ENCODE assay signal across 10 cellular contexts in genomic region chr1:151009674-151010345, GRCh38. TPM values are rescaled to one million over a fixed set of nuclear protein-coding genes. Genes with fewer than 3 reads are reported as not detected.
A peak's percentile ranks its signal among the peaks of the same experiment; 100 is the strongest.
DNase-seq lines count a peak whose midpoint lies in the region; ATAC-seq and TF ChIP-seq lines count a peak whose summit lies in the region.
"Had no signal": no experiment of that assay in that cellular context is flagged by ENCODE, and none has a peak within 500 bp of the region (broad histone marks: within the 10 kb centered on the region; RNA-seq: fewer than 3 reads in every experiment).

No MANE protein-coding gene starts in this region.

- H3K9ac ChIP-seq in OCI-LY3 (ENCODE audit: low read length) (no peak overlapping the region), endodermal cell (ENCODE audit: extremely low read depth, low read length, poor library complexity, severe bottlenecking) (no peak overlapping the region)

- H3K79me2 ChIP-seq in DOHH2 (ENCODE audit: control insufficient read depth, low read length) (peaks cover 24% of the 10 kb centered on the region), OCI-LY3 (ENCODE audit: low read length) (peaks cover 14% of the 10 kb centered on the region; the same call in 1 of the 2 replicates)

- H3K27ac ChIP-seq in DOHH2 (ENCODE audit: low read depth, low read length): no peak overlapping the region
- H3K27ac ChIP-seq in OCI-LY3 (ENCODE audit: low read length): no peak overlapping the region
- no peak overlapping the region for H3K27ac ChIP-seq in endodermal cell (ENCODE audit: low read depth, low read length)
- peak overlapping the region; percentile 89 for H3K27ac ChIP-seq in psoas muscle

- TF ChIP-seq CTCF in DOHH2 (IDR thresholded peaks at IDR 0.05; ENCODE audit: low read depth, low read length, poor library complexity, severe bottlenecking) (no peak), OCI-LY3 (IDR thresholded peaks at IDR 0.05; ENCODE audit: low read depth, low read length) (no peak), endodermal cell (conservative IDR thresholded peaks at IDR 0.05) (no peak), psoas muscle (IDR thresholded peaks at IDR 0.05) (no peak)

- 0 out of 2 replicates have a peak, but pooled peaks cover 3% of the 10 kb centered on the region for H3K36me3 ChIP-seq in DOHH2 (ENCODE audit: control insufficient read depth, low read length)
- no peaks in the 10 kb centered on the region for H3K36me3 ChIP-seq in OCI-LY3 (replicated peaks; ENCODE audit: low read depth, low read length)
- no peaks in the 10 kb centered on the region for H3K36me3 ChIP-seq in endodermal cell (ENCODE audit: control insufficient read depth, insufficient read depth, low read length)
- H3K36me3 ChIP-seq in psoas muscle (ENCODE audit: insufficient read depth in 1 of 2, low read depth in 1 of 2): peaks cover 0 to 16% of the 10 kb centered on the region in 2 donors

- peak overlapping the region; percentile 90 for H3K4me2 ChIP-seq in DOHH2 (ENCODE audit: low read length)
- peak overlapping the region; percentile 85 for H3K4me2 ChIP-seq in OCI-LY3 (ENCODE audit: low read length)

- no peaks in the 10 kb centered on the region for H3K36me3 Mint-ChIP-seq in endodermal cell (ENCODE audit: low read depth)

- ATAC-seq in psoas muscle (no peak), HG03095 (IDR thresholded peaks at IDR 0.05; ENCODE audit: unreplicated experiment) (no peak), HG02623 (IDR thresholded peaks at IDR 0.05; ENCODE audit: unreplicated experiment) (no peak)

- intact Hi-C loops in psoas muscle (cut with DNase I): no loop called here

- H3F3A ChIP-seq in DOHH2 (ENCODE audit: control insufficient read depth, insufficient read depth): peaks cover 6% of the 10 kb centered on the region

- H4K20me1 ChIP-seq in DOHH2 (ENCODE audit: control insufficient read depth, insufficient read depth, low read depth, low read length) (no peaks in the 10 kb centered on the region), OCI-LY3 (ENCODE audit: insufficient read depth, low read length) (no peaks in the 10 kb centered on the region)

- no peaks in the 10 kb centered on the region for H3K9me2 ChIP-seq in DOHH2 (replicated peaks; ENCODE audit: control insufficient read depth, low read length)

- H3K4me1 Mint-ChIP-seq in endodermal cell: peaks cover 34% of the 10 kb centered on the region

- no peaks in the 10 kb centered on the region for H3K27me3 ChIP-seq in DOHH2 (ENCODE audit: control insufficient read depth, low read length)
- H3K27me3 ChIP-seq in OCI-LY3 (ENCODE audit: low read depth, low read length): no peaks in the 10 kb centered on the region
- no peaks in the 10 kb centered on the region for H3K27me3 ChIP-seq in endodermal cell (ENCODE audit: control insufficient read depth, insufficient read depth, low read length, poor library complexity, severe bottlenecking)
- no peaks in the 10 kb centered on the region for H3K27me3 ChIP-seq in psoas muscle (ENCODE audit: insufficient read depth in 3 of 3, low read length in 2 of 3)

- WGBS in endodermal cell (ENCODE audit: insufficient coverage in 1 of 2, insufficient read length in 1 of 2), 2 experiments: 91 to 97% methylated on average over 7 to 8 of the region's 8 CpGs
- WGBS in psoas muscle, 3 donors: 97% methylated on average over 8 of the region's 8 CpGs

- H3K9me3 ChIP-seq in DOHH2 (ENCODE audit: control insufficient read depth, insufficient read depth, low read length) (no peaks in the 10 kb centered on the region), OCI-LY3 (ENCODE audit: insufficient read depth, low read length) (no peaks in the 10 kb centered on the region), endodermal cell (ENCODE audit: control insufficient read depth, low read length) (no peaks in the 10 kb centered on the region), psoas muscle (no peaks in the 10 kb centered on the region)

- H3K4me3 Mint-ChIP-seq in endodermal cell: peak overlapping the region; percentile 98

- H3K4me3 ChIP-seq in DOHH2 (ENCODE audit: low read length) (peak overlapping the region; percentile 96), OCI-LY3 (ENCODE audit: low read length) (peak overlapping the region; percentile 90), endodermal cell (ENCODE audit: low read length) (peak overlapping the region; percentile 97), psoas muscle (peak overlapping the region; percentile 75)

- H3K27ac Mint-ChIP-seq in endodermal cell: no peak overlapping the region

- DNase-seq in endodermal cell (no peak), psoas muscle (no peak), DMS79 treated with DMSO at 0.1 percent for 48 hours (lab: John Stamatoyannopoulos, UW) (no peak), NCI-H446 (lab: John Stamatoyannopoulos, UW) (no peak)
- DNase-seq: NCI-H1930 had no signal

- no peaks in the 10 kb centered on the region for H3K9me3 Mint-ChIP-seq in endodermal cell

- H3K4me1 ChIP-seq in DOHH2 (ENCODE audit: control insufficient read depth, low read length) (peaks cover 41% of the 10 kb centered on the region), OCI-LY3 (ENCODE audit: low read length) (peaks cover 33% of the 10 kb centered on the region), endodermal cell (ENCODE audit: control insufficient read depth, insufficient read depth, low read length) (peaks cover 9% of the 10 kb centered on the region), psoas muscle (peaks cover 37% of the 10 kb centered on the region)

- H3K27me3 Mint-ChIP-seq in endodermal cell (ENCODE audit: insufficient read depth): no peaks in the 10 kb centered on the region

- H2AFZ ChIP-seq in OCI-LY3 (ENCODE audit: low read depth, low read length): no peak overlapping the region

RNA-seq across cellular contexts. Expression of gene PRUNE1, which starts 1.6 kb away (rescaled TPM):
- total RNA-seq in endodermal cell: 10 to 100 TPM; 23.8 to 29.3 TPM
- 25.6 TPM for polyA plus RNA-seq in endodermal cell (2013, experiment 1 of 2)
- polyA plus RNA-seq in endodermal cell (2013, experiment 2 of 2): 22.5 TPM
- 10 to 100 TPM; 17.5 to 30.2 (median 24.6) TPM for total RNA-seq in psoas muscle
- polyA plus RNA-seq in psoas muscle: 10 to 100 TPM; 12.4 to 33.8 (median 15.1) TPM

RNA-seq across cellular contexts. Expression of gene MINDY1, which starts 3.1 kb away (rescaled TPM):
- total RNA-seq in endodermal cell: 10 to 100 TPM in 1 of 2 donors, 1 to 10 TPM in 1; 8.6 to 10.8 TPM
- polyA plus RNA-seq in endodermal cell (2013, experiment 1 of 2): 17.8 TPM
- 15.8 TPM for polyA plus RNA-seq in endodermal cell (2013, experiment 2 of 2)
- total RNA-seq in psoas muscle: 10 to 100 TPM; 13.9 to 26.0 (median 18.5) TPM
- polyA plus RNA-seq in psoas muscle: 10 to 100 TPM in 1 of 3 donors, 1 to 10 TPM in 2; 4.4 to 16.2 (median 9.7) TPM

RNA-seq across cellular contexts. Expression of gene BNIPL, which starts 26.6 kb away (rescaled TPM):
- 1 to 10 TPM; 1.6 to 2.9 TPM for total RNA-seq in endodermal cell
- 0.46 TPM for polyA plus RNA-seq in endodermal cell (2013, experiment 1 of 2)
- 0.87 TPM for polyA plus RNA-seq in endodermal cell (2013, experiment 2 of 2)
- under 1 TPM; 0.06 to 0.96 (median 0.43) TPM for total RNA-seq in psoas muscle
- under 1 TPM; 0.04 to 0.10 (median 0.05) TPM for polyA plus RNA-seq in psoas muscle

RNA-seq across cellular contexts. Expression of gene ANXA9, which starts 27.7 kb away (rescaled TPM):
- not detected for total RNA-seq in endodermal cell
- polyA plus RNA-seq in endodermal cell (2013, experiment 1 of 2): 0.50 TPM
- polyA plus RNA-seq in endodermal cell (2013, experiment 2 of 2): 0.12 TPM
- not detected for total RNA-seq in psoas muscle
- polyA plus RNA-seq in psoas muscle: under 1 TPM; 0.07 to 0.10 (median 0.07) TPM
- total RNA-seq: temporal lobe had no signal

RNA-seq across cellular contexts. Expression of gene CERS2, which starts 35.2 kb away (rescaled TPM):
- total RNA-seq in endodermal cell: 100 to 1,000 TPM; 143 to 183 TPM
- 122 TPM for polyA plus RNA-seq in endodermal cell (2013, experiment 1 of 2)
- 109 TPM for polyA plus RNA-seq in endodermal cell (2013, experiment 2 of 2)
- 10 to 100 TPM; 42.1 to 61.0 (median 51.1) TPM for total RNA-seq in psoas muscle
- polyA plus RNA-seq in psoas muscle: 10 to 100 TPM; 29.8 to 59.6 (median 30.5) TPM
